Comparison of ENCODE assay signal across 10 cellular contexts in genomic region chr12:122473543-122474323, GRCh38. TPM values are rescaled to one million over a fixed set of nuclear protein-coding genes. Genes with fewer than 3 reads are reported as not detected.
A peak's percentile ranks its signal among the peaks of the same experiment; 100 is the strongest.
DNase-seq lines count a peak whose midpoint lies in the region; ATAC-seq and TF ChIP-seq lines count a peak whose summit lies in the region.
"Had no signal": no experiment of that assay in that cellular context is flagged by ENCODE, and none has a peak within 500 bp of the region (broad histone marks: within the 10 kb centered on the region; RNA-seq: fewer than 3 reads in every experiment).

No MANE protein-coding gene starts in this region.

- TF ChIP-seq CTCF in HFFc6 (IDR thresholded peaks at IDR 0.05) (no peak), mesothelial cell of epicardium (IDR thresholded peaks at IDR 0.05; ENCODE audit: unreplicated experiment) (no peak)

- peaks cover 40% of the 10 kb centered on the region for H3K36me3 Mint-ChIP-seq in HFFc6 (ENCODE audit: low read depth)
- peaks cover 61% of the 10 kb centered on the region for H3K36me3 Mint-ChIP-seq in activated T-helper 2 cell treated with anti-CD3 and anti-CD28 coated beads, Interferon-gamma antibody, Interleukin-2, Interleukin-4, amounts not matched to agents 10 μg/mL and 5 μg/mL and 100 μg/mL, durations not matched to agents 14 hours and 24 hours and 36 hours (ENCODE audit: low read depth)
- H3K36me3 Mint-ChIP-seq in mesothelial cell of epicardium, result peaks cover 34% of the 10 kb centered on the region

- no peak overlapping the region; the same call in 1 of the 2 replicates for H3K4me3 Mint-ChIP-seq in HFFc6
- no peak overlapping the region for H3K4me3 Mint-ChIP-seq in activated T-helper 2 cell treated with anti-CD3 and anti-CD28 coated beads, Interferon-gamma antibody, Interleukin-2, Interleukin-4, amounts not matched to agents 10 μg/mL and 5 μg/mL and 100 μg/mL, durations not matched to agents 14 hours and 24 hours and 36 hours (ENCODE audit: low read depth)
- H3K4me3 Mint-ChIP-seq in mesothelial cell of epicardium, result no peak overlapping the region

- intact Hi-C loops in activated T-helper 2 cell treated with anti-CD3 and anti-CD28 coated beads, Interferon-gamma antibody, Interleukin-2, Interleukin-4, amounts not matched to agents 10 μg/mL and 5 μg/mL and 100 μg/mL, durations not matched to agents 14 hours and 24 hours and 36 hours (cut with micrococcal nuclease), result no loop called here

- H3K9me3 Mint-ChIP-seq in HFFc6 (no peaks in the 10 kb centered on the region), mesothelial cell of epicardium (no peaks in the 10 kb centered on the region)
- no peaks in the 10 kb centered on the region for H3K9me3 Mint-ChIP-seq in activated T-helper 2 cell treated with anti-CD3 and anti-CD28 coated beads, Interferon-gamma antibody, Interleukin-2, Interleukin-4, amounts not matched to agents 10 μg/mL and 5 μg/mL and 100 μg/mL, durations not matched to agents 14 hours and 24 hours and 36 hours

- ATAC-seq in GM18870 (IDR thresholded peaks at IDR 0.05; ENCODE audit: unreplicated experiment) (no peak), HG03378 (IDR thresholded peaks at IDR 0.05; ENCODE audit: unreplicated experiment) (no peak)

- DNase-seq in A172 (ENCODE audit: low spot score) (peak; percentile 68), HFFc6 (no peak), mesothelial cell of epicardium (ENCODE audit: low spot score in 2 of 2, unreplicated experiment in 2 of 2) (peak in 1 of 2 experiments; percentile 31), NCI-H1105 treated with DMSO at 0.1 percent for 48 hours (lab: John Stamatoyannopoulos, UW) (no peak), HK-2 (ENCODE audit: unreplicated experiment) (no peak)
- no peak for DNase-seq in activated T-helper 2 cell treated with anti-CD3 and anti-CD28 coated beads, Interferon-gamma antibody, Interleukin-2, Interleukin-4, amounts not matched to agents 10 μg/mL and 5 μg/mL and 100 μg/mL, durations not matched to agents 14 hours and 24 hours and 36 hours (ENCODE audit: low spot score)
- DNase-seq: cortex of kidney, T1000 had no signal

- peak overlapping the region; percentile 27; the same call in 1 of the 2 replicates for H3K27ac Mint-ChIP-seq in HFFc6
- peak overlapping the region; percentile 26 for H3K27ac Mint-ChIP-seq in activated T-helper 2 cell treated with anti-CD3 and anti-CD28 coated beads, Interferon-gamma antibody, Interleukin-2, Interleukin-4, amounts not matched to agents 10 μg/mL and 5 μg/mL and 100 μg/mL, durations not matched to agents 14 hours and 24 hours and 36 hours
- H3K27ac Mint-ChIP-seq in mesothelial cell of epicardium, result peak overlapping the region; percentile 37

- no peaks in the 10 kb centered on the region for H3K27me3 Mint-ChIP-seq in HFFc6 (ENCODE audit: insufficient read depth)
- no peaks in the 10 kb centered on the region for H3K27me3 Mint-ChIP-seq in activated T-helper 2 cell treated with anti-CD3 and anti-CD28 coated beads, Interferon-gamma antibody, Interleukin-2, Interleukin-4, amounts not matched to agents 10 μg/mL and 5 μg/mL and 100 μg/mL, durations not matched to agents 14 hours and 24 hours and 36 hours (ENCODE audit: low read depth)
- H3K27me3 Mint-ChIP-seq in mesothelial cell of epicardium (ENCODE audit: low read depth), result no peaks in the 10 kb centered on the region

- H3K4me1 Mint-ChIP-seq in HFFc6 (ENCODE audit: low read depth) (peaks cover 25% of the 10 kb centered on the region), mesothelial cell of epicardium (peaks cover 8% of the 10 kb centered on the region)
- H3K4me1 Mint-ChIP-seq in activated T-helper 2 cell treated with anti-CD3 and anti-CD28 coated beads, Interferon-gamma antibody, Interleukin-2, Interleukin-4, amounts not matched to agents 10 μg/mL and 5 μg/mL and 100 μg/mL, durations not matched to agents 14 hours and 24 hours and 36 hours (ENCODE audit: low read depth), result peaks cover 24% of the 10 kb centered on the region

RNA-seq across cellular contexts. Expression of gene ZCCHC8, which starts 27.0 kb away (rescaled TPM):
- total RNA-seq in A172 (2014; rRNA removed; shearing (Covaris generic)), result 19.7 and 30.2 TPM in 2 replicates
- 10 to 100 TPM in 5 of 6 experiments, 1 to 10 TPM in 1; 9.7 to 13.1 (median 11.4) TPM for total RNA-seq in HFFc6 (2021; fragmentation: NEBNext Ultra II Directional; extraction: Animal tissue kit (Norgen Biotek cat#: 25700))
- 38.6 and 39.7 TPM in 2 replicates for total RNA-seq in activated T-helper 2 cell treated with anti-CD3 and anti-CD28 coated beads, Interferon-gamma antibody, Interleukin-2, Interleukin-4, amounts not matched to agents 10 μg/mL and 5 μg/mL and 100 μg/mL, durations not matched to agents 14 hours and 24 hours and 36 hours
- total RNA-seq in mesothelial cell of epicardium, result 27.2 to 28.6 TPM (median 28.4 TPM) in 3 replicates

RNA-seq across cellular contexts. Expression of gene CLIP1, which starts 51.3 kb away (rescaled TPM):
- 52.0 and 58.5 TPM in 2 replicates for total RNA-seq in A172 (2014; rRNA removed; shearing (Covaris generic))
- total RNA-seq in HFFc6 (2021; fragmentation: NEBNext Ultra II Directional; extraction: Animal tissue kit (Norgen Biotek cat#: 25700)), result 10 to 100 TPM; 62.5 to 71.9 (median 69.1) TPM
- 59.9 and 66.2 TPM in 2 replicates for total RNA-seq in activated T-helper 2 cell treated with anti-CD3 and anti-CD28 coated beads, Interferon-gamma antibody, Interleukin-2, Interleukin-4, amounts not matched to agents 10 μg/mL and 5 μg/mL and 100 μg/mL, durations not matched to agents 14 hours and 24 hours and 36 hours
- total RNA-seq in mesothelial cell of epicardium, result 58.9 to 65.2 TPM (median 61.9 TPM) in 3 replicates

RNA-seq across cellular contexts. Expression of gene RSRC2, which starts 53.0 kb away (rescaled TPM):
- total RNA-seq in A172 (2014; rRNA removed; shearing (Covaris generic)), result 54.0 and 69.1 TPM in 2 replicates
- total RNA-seq in HFFc6 (2021; fragmentation: NEBNext Ultra II Directional; extraction: Animal tissue kit (Norgen Biotek cat#: 25700)), result 10 to 100 TPM; 38.7 to 52.7 (median 44.2) TPM
- 105 and 107 TPM in 2 replicates for total RNA-seq in activated T-helper 2 cell treated with anti-CD3 and anti-CD28 coated beads, Interferon-gamma antibody, Interleukin-2, Interleukin-4, amounts not matched to agents 10 μg/mL and 5 μg/mL and 100 μg/mL, durations not matched to agents 14 hours and 24 hours and 36 hours
- 124 to 131 TPM (median 131 TPM) in 3 replicates for total RNA-seq in mesothelial cell of epicardium

RNA-seq across cellular contexts. Expression of gene KNTC1, which starts 53.3 kb away (rescaled TPM):
- total RNA-seq in A172 (2014; rRNA removed; shearing (Covaris generic)), result 43.3 and 49.0 TPM in 2 replicates
- 10 to 100 TPM; 11.7 to 25.0 (median 19.6) TPM for total RNA-seq in HFFc6 (2021; fragmentation: NEBNext Ultra II Directional; extraction: Animal tissue kit (Norgen Biotek cat#: 25700))
- 121 and 122 TPM in 2 replicates for total RNA-seq in activated T-helper 2 cell treated with anti-CD3 and anti-CD28 coated beads, Interferon-gamma antibody, Interleukin-2, Interleukin-4, amounts not matched to agents 10 μg/mL and 5 μg/mL and 100 μg/mL, durations not matched to agents 14 hours and 24 hours and 36 hours
- total RNA-seq in mesothelial cell of epicardium, result 43.1 to 47.8 TPM (median 43.6 TPM) in 3 replicates
